ENCODE assay signal across 9 cellular contexts in the genomic region with DNA sequence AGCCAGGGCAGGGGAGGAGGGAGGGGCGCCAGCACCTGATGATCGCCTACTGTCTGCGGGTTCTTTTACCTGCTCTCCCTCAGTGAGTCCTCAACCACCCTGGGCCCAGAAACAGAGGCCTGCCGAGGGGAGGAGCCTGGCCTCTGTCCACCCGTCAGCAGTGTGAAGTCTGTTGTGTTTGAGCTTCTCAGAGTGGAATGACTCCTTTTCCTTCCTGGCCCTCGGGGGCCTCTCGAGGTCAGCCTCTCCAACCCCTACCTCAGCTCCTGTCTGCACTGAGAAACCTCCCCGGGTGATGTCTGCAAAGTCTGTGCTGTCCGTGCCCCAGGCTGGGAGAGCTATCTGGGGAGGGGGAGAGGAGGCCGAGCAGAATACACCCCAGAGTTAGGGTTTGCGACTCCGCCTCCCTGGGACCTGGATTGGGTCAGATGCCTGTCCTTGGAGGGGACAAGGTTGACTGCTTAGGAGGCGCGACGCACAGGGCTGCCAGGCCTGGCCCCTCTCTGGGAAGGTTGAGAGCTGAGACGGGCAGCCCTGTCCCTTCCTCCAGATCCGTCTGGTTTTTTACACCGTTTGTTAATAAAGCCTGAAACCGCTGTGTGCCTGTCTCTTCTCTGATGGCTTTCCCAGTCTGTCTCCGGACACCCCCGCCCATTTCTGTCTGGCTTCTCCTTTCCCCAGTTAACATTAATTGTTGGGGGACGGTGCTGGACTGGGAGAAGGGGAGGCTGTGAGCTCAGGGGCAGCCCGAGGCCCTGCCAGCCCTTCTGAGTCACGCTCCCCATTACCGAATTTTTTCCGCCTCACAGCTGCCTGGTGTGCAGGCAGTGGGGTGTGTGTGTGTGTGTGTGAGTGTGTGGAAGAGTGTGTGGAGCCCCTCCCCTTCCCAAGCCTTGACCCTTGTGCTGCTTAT. TPM values are rescaled to one million over a fixed set of nuclear protein-coding genes. Genes with fewer than 3 reads are reported as not detected.
DNase-seq lines count a peak whose midpoint lies in the region; FAIRE-seq and TF ChIP-seq lines count a peak whose summit lies in the region.
"Had no signal": no experiment of that assay in that cellular context is flagged by ENCODE, and none has a peak within 500 bp of the region (broad histone marks: within the 10 kb centered on the region; RNA-seq: fewer than 3 reads in every experiment).

No MANE protein-coding gene starts in this region.

- peak overlapping the region; percentile 99 for H3K27ac ChIP-seq in trophoblast cell (ENCODE audit: low read depth, low read length)
- peak overlapping the region in 1 of 2 donors; percentile 80 for H3K27ac ChIP-seq in small intestine (ENCODE audit: low read depth in 1 of 2, low read length in 1 of 2)

- peak overlapping the region; percentile 99 for H4K91ac ChIP-seq in trophoblast cell (ENCODE audit: low read depth, low read length)

- H2AFZ ChIP-seq in trophoblast cell (ENCODE audit: insufficient read depth, low read length, poor library complexity), result peak overlapping the region; percentile 61

- no peak for FAIRE-seq in small intestine (lab: Jason Lieb, UNC)

- peaks cover 49% of the 10 kb centered on the region for H3K79me1 ChIP-seq in trophoblast cell (ENCODE audit: low read length)

- WGBS in trophoblast cell (ENCODE audit: extremely low coverage, insufficient coverage, insufficient read length), result no CpG with 5 or more reads among the region's 26 CpGs
- WGBS in small intestine, 3 donors, result 16 to 36% (median 31%) methylated on average over 26 of the region's 26 CpGs

- H3K9me3 ChIP-seq in trophoblast cell (ENCODE audit: insufficient read depth, low read depth, low read length), result peaks cover 1% of the 10 kb centered on the region
- no peaks in the 10 kb centered on the region for H3K9me3 ChIP-seq in small intestine (ENCODE audit: control insufficient read depth, low read depth)

- H2BK120ac ChIP-seq in trophoblast cell (ENCODE audit: insufficient read depth, low read length, poor library complexity), result peak overlapping the region; percentile 95

- H3K14ac ChIP-seq in trophoblast cell (ENCODE audit: low read length), result peak overlapping the region; percentile 95

- peaks cover 24% of the 10 kb centered on the region for H3K79me2 ChIP-seq in trophoblast cell (ENCODE audit: control insufficient read depth, insufficient read depth, low read length, poor library complexity)

- H3K23ac ChIP-seq in trophoblast cell (ENCODE audit: low read length), result no peak overlapping the region

- DNase-seq in AG20443 (ENCODE audit: low spot score) (peak; percentile 93), LHCN-M2 (ENCODE audit: low read depth) (peak; percentile 94), fibroblast of the aortic adventitia (ENCODE audit: low read depth) (peak; percentile 96), trophoblast cell (peak in 1 of 2 donors; percentile 46), posterior cingulate gyrus (no peak), small intestine (no peak), SIG-M5 treated with dmso at 0.1 percent for 504 hours (lab: John Stamatoyannopoulos, UW; ENCODE audit: unreplicated experiment) (no peak)
- peak; percentile 71 to 73 for DNase-seq in activated T-cell treated with anti-CD3 and anti-CD28 coated beads, Interleukin-2, amount 50 U/mL, for 48 hours

- intact Hi-C loops in posterior cingulate gyrus (cut with DNase I), result no loop called here

- H3K27me3 ChIP-seq in trophoblast cell (ENCODE audit: insufficient read depth, low read length), result no peaks in the 10 kb centered on the region
- H3K27me3 ChIP-seq in small intestine (ENCODE audit: control insufficient read depth in 2 of 2, insufficient read depth in 2 of 2, low read length in 2 of 2), result no peaks in the 10 kb centered on the region

- peak overlapping the region; percentile 96 for H3K4ac ChIP-seq in trophoblast cell (ENCODE audit: low read depth, low read length)

- H3K4me1 ChIP-seq in trophoblast cell (ENCODE audit: control insufficient read depth in 1 of 2, insufficient read depth in 2 of 2, low read length in 2 of 2), result peaks cover 47 to 54% of the 10 kb centered on the region in 2 experiments
- peaks cover 0 to 3% of the 10 kb centered on the region in 2 donors for H3K4me1 ChIP-seq in small intestine (ENCODE audit: control insufficient read depth in 2 of 2, insufficient read depth in 1 of 2, low read depth in 1 of 2, low read length in 1 of 2)

- peak overlapping the region; percentile 78 for H4K12ac ChIP-seq in trophoblast cell (ENCODE audit: low read depth, low read length)

- no peak for TF ChIP-seq CTCF in fibroblast of the aortic adventitia (IDR thresholded peaks at IDR 0.05; ENCODE audit: insufficient read depth, low read length)

- peak overlapping the region; percentile 91 for H4K8ac ChIP-seq in trophoblast cell (ENCODE audit: low read depth, low read length)

- peak overlapping the region; percentile 92 for H3K18ac ChIP-seq in trophoblast cell (ENCODE audit: low read length)

- no peak overlapping the region for H3K9ac ChIP-seq in trophoblast cell (ENCODE audit: low read length)

- H3K4me2 ChIP-seq in trophoblast cell (ENCODE audit: low read length), result peak overlapping the region; percentile 89

- peak overlapping the region; percentile 44 for H2AK5ac ChIP-seq in trophoblast cell (ENCODE audit: low read length)

- H2BK5ac ChIP-seq in trophoblast cell (ENCODE audit: low read depth, low read length, poor library complexity), result peak overlapping the region; percentile 94

- H3K4me3 ChIP-seq in fibroblast of the aortic adventitia (ENCODE audit: low read depth, low read length) (peak overlapping the region; percentile 81), trophoblast cell (ENCODE audit: low read depth, low read length) (no peak overlapping the region), small intestine (ENCODE audit: low read depth in 1 of 2, low read length in 2 of 2) (no peak overlapping the region)

- H3K36me3 ChIP-seq in trophoblast cell (ENCODE audit: control insufficient read depth in 1 of 2, insufficient read depth in 2 of 2, low read length in 2 of 2) (peaks cover 19 to 27% of the 10 kb centered on the region in 2 experiments), small intestine (ENCODE audit: control insufficient read depth in 2 of 2, insufficient read depth in 2 of 2, low read length in 2 of 2) (peaks cover 4 to 7% of the 10 kb centered on the region in 2 donors)

- H2BK12ac ChIP-seq in trophoblast cell (ENCODE audit: low read length), result peak overlapping the region; percentile 67

RNA-seq across cellular contexts. Expression of a gene that starts 1.0 kb away (rescaled TPM):
- total RNA-seq in LHCN-M2 (2014; rRNA removed), result 0.34 and 0.45 TPM in 2 replicates
- polyA plus RNA-seq in LHCN-M2 (2012), result 1.9 TPM
- total RNA-seq in fibroblast of the aortic adventitia (ENCODE audit: low replicate concordance), result 10.7 and 18.7 TPM in 2 replicates
- 24.2 and 24.4 TPM in 2 replicates for polyA plus RNA-seq in trophoblast cell (2013)
- 1 to 10 TPM in 1 of 3 donors, under 1 TPM in 1, not detected in 1; 0.54 to 2.2 TPM for polyA plus RNA-seq in small intestine

RNA-seq across cellular contexts. Expression of a gene that starts 2.2 kb away (rescaled TPM):
- total RNA-seq in LHCN-M2 (2014; rRNA removed), result 23.7 and 25.8 TPM in 2 replicates
- 54.5 TPM for polyA plus RNA-seq in LHCN-M2 (2012)
- total RNA-seq in fibroblast of the aortic adventitia (ENCODE audit: low replicate concordance), result 8.3 and 17.5 TPM in 2 replicates
- polyA plus RNA-seq in trophoblast cell (2013), result 108 and 109 TPM in 2 replicates
- polyA plus RNA-seq in small intestine, result 10 to 100 TPM in 1 of 3 donors, 1 to 10 TPM in 2; 5.8 to 10.2 (median 8.6) TPM

RNA-seq across cellular contexts. Expression of a gene that starts 10.8 kb away (rescaled TPM):
- total RNA-seq in LHCN-M2 (2014; rRNA removed), result 2.7 and 9.2 TPM in 2 replicates
- polyA plus RNA-seq in LHCN-M2 (2012), result 4.3 TPM
- 0.33 and 3.8 TPM in 2 replicates for total RNA-seq in fibroblast of the aortic adventitia (ENCODE audit: low replicate concordance)
- 12.6 and 14.5 TPM in 2 replicates for polyA plus RNA-seq in trophoblast cell (2013)
- polyA plus RNA-seq in small intestine, result 1 to 10 TPM; 1.1 to 7.0 (median 4.1) TPM

RNA-seq across cellular contexts. Expression of a gene that starts 22.7 kb away (rescaled TPM):
- total RNA-seq in LHCN-M2 (2014; rRNA removed) (not detected in 2 replicates), fibroblast of the aortic adventitia (ENCODE audit: low replicate concordance) (not detected in 2 replicates)
- polyA plus RNA-seq in LHCN-M2 (2012), result not detected
- polyA plus RNA-seq in trophoblast cell (2013), result not detected in 2 replicates
- not detected for polyA plus RNA-seq in small intestine
- total RNA-seq: mononuclear cell had no signal

RNA-seq across cellular contexts. Expression of a gene that starts 25.8 kb away (rescaled TPM):
- total RNA-seq in LHCN-M2 (2014; rRNA removed) (89.8 and 90.2 TPM in 2 replicates), fibroblast of the aortic adventitia (ENCODE audit: low replicate concordance) (24.4 and 41.3 TPM in 2 replicates)
- polyA plus RNA-seq in LHCN-M2 (2012), result 74.3 TPM
- 20.4 and 20.9 TPM in 2 replicates for polyA plus RNA-seq in trophoblast cell (2013)
- 100 to 1,000 TPM in 1 of 3 donors, 10 to 100 TPM in 2; 77.8 to 164 (median 78.9) TPM for polyA plus RNA-seq in small intestine

Comparison
In these comparisons a context has a peak if more than half of its experiments do, and no peak if none do; other contexts are left out.
1. DNase-seq: peak in AG20443 (single experiment), LHCN-M2 (single experiment), activated T-cell treated with anti-CD3 and anti-CD28 coated beads, Interleukin-2, amount 50 U/mL, for 48 hours (2 of 2) and fibroblast of the aortic adventitia (single experiment); none in posterior cingulate gyrus (0 of 10), small intestine (single experiment) and SIG-M5 treated with dmso at 0.1 percent for 504 hours (single experiment).